ENCODE assay signal across 2 cellular contexts in genomic region chr18:8959551-8960135, GRCh38.
TF ChIP-seq lines count a peak whose summit lies in the region.

No MANE protein-coding gene starts in this region.

TF ChIP-seq in A549, 52 proteins besides CTCF, POLR2A, EP300 and RAD21 (continued from another document):
- TF ChIP-seq USF2 (IDR thresholded peaks at IDR 0.05): no peak
- TF ChIP-seq ZSCAN20 (CRISPR knock-in tag; IDR thresholded peaks at IDR 0.05): no peak
- TF ChIP-seq MAZ (IDR thresholded peaks at IDR 0.05; ENCODE audit: borderline replicate concordance, low read depth, low read length): no peak
- no peak for TF ChIP-seq FOSL2 (IDR thresholded peaks at IDR 0.05)
- no peak for TF ChIP-seq FOSL2 (CRISPR knock-in tag; IDR thresholded peaks at IDR 0.05)

TF ChIP-seq in liver, 16 proteins besides CTCF, POLR2A, EP300 and RAD21 (continued from another document):
- TF ChIP-seq MAX (IDR thresholded peaks at IDR 0.05) (peak; percentile 50), EGR1 (IDR thresholded peaks at IDR 0.05; ENCODE audit: low read depth in 2 of 2) (peak in 1 of 2 donors; percentile 32), HNF4G (IDR thresholded peaks at IDR 0.05) (peak; percentile 19)
TF ChIP-seq in liver: peak in this region for 12.
